Comparison of ENCODE assay signal across 32 cellular contexts in the genomic region with DNA sequence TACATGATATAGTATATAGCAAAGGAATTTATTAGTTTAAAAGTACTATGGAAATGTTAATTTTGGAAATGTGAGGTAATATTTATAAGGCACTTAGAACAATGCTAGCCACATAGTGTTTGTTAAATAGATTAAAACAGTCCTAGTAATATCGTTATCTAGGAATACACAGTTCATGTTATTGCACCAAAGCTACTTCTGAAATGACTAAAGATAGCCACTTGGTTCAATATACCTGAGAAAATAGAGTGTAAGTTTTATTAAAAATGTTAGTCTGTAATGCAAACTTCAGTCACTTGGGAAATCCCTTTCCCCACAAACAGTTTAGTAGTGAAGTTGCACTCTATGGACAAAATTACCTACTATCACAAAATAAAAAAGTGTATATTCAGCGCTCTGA.
"Had no signal": no experiment of that assay in that cellular context is flagged by ENCODE, and none has a peak within 500 bp of the region (broad histone marks: within the 10 kb centered on the region; RNA-seq: fewer than 3 reads in every experiment).

No MANE protein-coding gene starts in this region.

- H3K27ac Mint-ChIP-seq: activated CD4-positive, alpha-beta memory T cell treated with anti-CD3 and anti-CD28 coated beads, Interleukin-2, amount 10 ng/mL, durations not matched to agents 7 days and 5 days; activated CD8-positive, alpha-beta memory T cell treated with anti-CD3 and anti-CD28 coated beads, Interleukin-2, amount 10 ng/mL, durations not matched to agents 7 days and 5 days; activated naive CD4-positive, alpha-beta T cell treated with anti-CD3 and anti-CD28 coated beads for 36 hours; activated naive CD8-positive, alpha-beta T cell; activated T-cell treated with anti-CD3 and anti-CD28 coated beads, Interleukin-2, amount 50 U/mL, for 72 hours; activated T-helper 2 cell treated with anti-CD3 and anti-CD28 coated beads, Interferon-gamma antibody, Interleukin-2, Interleukin-4, amounts not matched to agents 10 μg/mL and 5 μg/mL and 100 μg/mL, durations not matched to agents 14 hours and 24 hours and 36 hours had no signal

- H3K27me3 Mint-ChIP-seq: activated CD4-positive, alpha-beta memory T cell treated with anti-CD3 and anti-CD28 coated beads, Interleukin-2, amount 10 ng/mL, durations not matched to agents 7 days and 5 days; activated CD8-positive, alpha-beta memory T cell treated with anti-CD3 and anti-CD28 coated beads, Interleukin-2, amount 10 ng/mL, durations not matched to agents 7 days and 5 days; activated naive CD8-positive, alpha-beta T cell had no signal

- H3K27me3 ChIP-seq: brain microvascular endothelial cell had no signal

- H3K4me3 Mint-ChIP-seq: activated CD4-positive, alpha-beta memory T cell treated with anti-CD3 and anti-CD28 coated beads, Interleukin-2, amount 10 ng/mL, durations not matched to agents 7 days and 5 days; activated CD8-positive, alpha-beta memory T cell treated with anti-CD3 and anti-CD28 coated beads, Interleukin-2, amount 10 ng/mL, durations not matched to agents 7 days and 5 days; activated naive CD4-positive, alpha-beta T cell treated with anti-CD3 and anti-CD28 coated beads for 36 hours; activated naive CD8-positive, alpha-beta T cell; activated T-cell treated with anti-CD3 and anti-CD28 coated beads, Interleukin-2, amount 50 U/mL, for 72 hours had no signal

- FAIRE-seq: RCC 7860 had no signal

- DNase-seq: activated CD4-positive, alpha-beta memory T cell treated with anti-CD3 and anti-CD28 coated beads, Interleukin-2, amount 10 ng/mL, durations not matched to agents 7 days and 5 days; activated CD4-positive, alpha-beta T cell treated with anti-CD3 and anti-CD28 coated beads for 1 hour; activated CD4-positive, alpha-beta T cell treated with anti-CD3 and anti-CD28 coated beads for 48 hours; activated CD4-positive, CD25-positive, alpha-beta regulatory T cell; activated CD8-positive, alpha-beta memory T cell treated with anti-CD3 and anti-CD28 coated beads for 24 hours; activated CD8-positive, alpha-beta memory T cell treated with anti-CD3 and anti-CD28 coated beads, Interleukin-2, amount 10 ng/mL, durations not matched to agents 7 days and 5 days; activated CD8-positive, alpha-beta memory T cell treated with anti-CD3 and anti-CD28 coated beads, Interleukin-2, amount 50 U/mL, for 48 hours; activated gamma-delta T cell; activated naive CD4-positive, alpha-beta T cell treated with anti-CD3 and anti-CD28 coated beads for 36 hours; activated T-cell treated with anti-CD3 and anti-CD28 coated beads, Interleukin-2, amount 50 U/mL, for 72 hours; amygdala; central memory CD4-positive, alpha-beta T cell; NCI-H1092 treated with DMSO at 0.1 percent for 48 hours; NCI-H1417; NCI-H146; NCI-H187; NCI-H2029 treated with DMSO at 0.1 percent for 48 hours; NCI-H2107; NCI-H2171; NCI-H510A; NCI-H526; NCI-H748 treated with DMSO at 0.1 percent for 48 hours; NK-92 treated with Interleukin-12 subunit alpha and Interleukin-12 subunit beta, amount 100 ng/mL, for 24 hours; Right ventricle myocardium superior; T1000; WERI-Rb-1 had no signal

- H3K36me3 ChIP-seq: brain microvascular endothelial cell had no signal

- ATAC-seq: activated CD8-positive, alpha-beta memory T cell treated with anti-CD3 and anti-CD28 coated beads, Interleukin-2, amount 10 ng/mL, durations not matched to agents 7 days and 5 days; activated T-cell treated with anti-CD3 and anti-CD28 coated beads, Interleukin-2, amount 50 U/mL, for 72 hours had no signal

- H3K4me3 ChIP-seq: SK-N-MC had no signal

- H3K27ac ChIP-seq: brain microvascular endothelial cell, RWPE1, SK-N-MC, WERI-Rb-1 had no signal

- H3K9me3 Mint-ChIP-seq: activated CD4-positive, alpha-beta memory T cell treated with anti-CD3 and anti-CD28 coated beads, Interleukin-2, amount 10 ng/mL, durations not matched to agents 7 days and 5 days; activated naive CD4-positive, alpha-beta T cell treated with anti-CD3 and anti-CD28 coated beads for 36 hours; activated T-cell treated with anti-CD3 and anti-CD28 coated beads, Interleukin-2, amount 50 U/mL, for 72 hours; activated T-helper 2 cell treated with anti-CD3 and anti-CD28 coated beads, Interferon-gamma antibody, Interleukin-2, Interleukin-4, amounts not matched to agents 10 μg/mL and 5 μg/mL and 100 μg/mL, durations not matched to agents 14 hours and 24 hours and 36 hours had no signal
